6 cellular contexts compared by ENCODE assay signal in the genomic region with DNA sequence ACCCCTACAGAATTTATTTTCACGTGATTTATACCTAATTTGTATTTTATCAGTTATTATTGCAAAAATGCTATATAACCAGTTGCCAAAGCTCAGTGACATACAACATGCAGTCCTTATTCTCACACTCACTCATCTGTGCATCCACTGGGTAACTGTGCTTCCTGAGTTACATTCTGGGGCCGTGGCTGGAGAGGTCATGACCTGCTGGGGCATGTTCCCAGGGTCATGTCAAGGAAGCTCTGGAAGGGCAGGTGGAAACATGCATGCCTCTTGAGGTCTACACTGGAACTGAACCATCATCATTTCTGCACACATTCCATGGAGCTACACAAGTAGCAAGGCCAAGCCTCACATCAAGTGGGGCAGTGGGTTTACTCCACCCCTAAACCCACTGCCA.
"Had no signal": no experiment of that assay in that cellular context is flagged by ENCODE, and none has a peak within 500 bp of the region (broad histone marks: within the 10 kb centered on the region; RNA-seq: fewer than 3 reads in every experiment).

No MANE protein-coding gene starts in this region.

- H3K36me3 Mint-ChIP-seq: IgD-negative memory B cell had no signal

- ATAC-seq: HepG2, K562 had no signal

- DNase-seq: IMR-90, KBM-7 had no signal

- H3K4me3 Mint-ChIP-seq: IgD-negative memory B cell had no signal

- H3K4me3 ChIP-seq: K562 had no signal

- H3K4me1 Mint-ChIP-seq: IgD-negative memory B cell had no signal

- H3K27ac Mint-ChIP-seq: IgD-negative memory B cell had no signal

- H3K27ac ChIP-seq: HL-60 had no signal

- H3K27me3 Mint-ChIP-seq: IgD-negative memory B cell had no signal
